21 cellular contexts compared by ENCODE assay signal in the genomic region with DNA sequence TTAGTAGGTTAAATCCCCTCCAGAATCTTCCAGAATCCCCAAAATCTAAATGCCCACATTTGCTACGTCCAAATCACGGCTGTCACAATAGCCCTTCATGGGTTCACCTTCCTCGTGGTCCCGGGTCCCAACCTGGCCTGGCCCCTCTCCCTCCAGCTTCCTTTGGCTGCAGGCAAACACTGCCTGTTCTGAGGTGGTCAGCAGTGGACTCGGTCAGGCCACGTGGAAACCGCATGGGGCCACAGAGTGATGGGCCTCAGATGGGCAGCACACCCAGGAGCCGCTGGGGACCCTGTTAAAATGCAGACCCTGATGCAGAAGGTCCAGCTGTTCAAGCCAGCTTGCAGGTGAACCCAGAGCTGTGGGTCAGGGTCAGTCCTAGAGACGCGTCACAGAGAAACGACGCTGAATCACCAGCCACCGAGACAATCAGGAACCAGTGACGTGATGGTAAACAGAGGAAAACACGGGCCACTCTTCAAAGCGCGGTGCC.
"Had no signal": no experiment of that assay in that cellular context is flagged by ENCODE, and none has a peak within 500 bp of the region (broad histone marks: within the 10 kb centered on the region; RNA-seq: fewer than 3 reads in every experiment).

No MANE protein-coding gene starts in this region.

- ATAC-seq: foreskin keratinocyte, left colon, pancreas, right lobe of liver, upper lobe of right lung had no signal

- H3K9me3 Mint-ChIP-seq: dendritic cell treated with granulocyte-macrophage colony-stimulating factor and Interleukin-4, amounts not matched to agents 40 ng/mL and 50 ng/mL, for 4 days; neural crest cell had no signal

- H3K27ac ChIP-seq: foreskin keratinocyte, pancreas, prostate gland, right lobe of liver, testis, tibial nerve, upper lobe of right lung, vagina had no signal

- DNase-seq: erythroblast; foreskin keratinocyte; left colon; mesendoderm; nucleus accumbens; pancreas; retina; right lobe of liver; stimulated activated CD4-positive, alpha-beta T cell treated with anti-CD3 and anti-CD28 coated beads, Interleukin-2, amount 100 ng/mL, for 24 hours; stimulated activated CD4-positive, alpha-beta T cell treated with anti-CD3 and anti-CD28 coated beads, Interleukin-4, amount 100 ng/mL, for 4 hours; stimulated activated naive B cell treated with anti-CD40 and anti-IgM and Interleukin-4, amounts not matched to agents 10 μg/mL and 1 μg/mL and 100 μg/mL, for 72 hours; testis; upper lobe of right lung had no signal

- H3K36me3 Mint-ChIP-seq: immature natural killer cell; naive thymus-derived CD4-positive, alpha-beta T cell; stimulated activated naive B cell treated with anti-CD40 and anti-IgM and Interleukin-4, amounts not matched to agents 10 μg/mL and 1 μg/mL and 100 μg/mL, for 72 hours had no signal

- H3K4me3 ChIP-seq: pancreas, prostate gland, right lobe of liver, testis, tibial nerve, upper lobe of right lung, vagina had no signal

- H3K4me1 ChIP-seq: foreskin keratinocyte, pancreas, prostate gland, right lobe of liver, testis, tibial nerve, upper lobe of right lung, vagina had no signal

- H3K4me1 Mint-ChIP-seq: neural crest cell had no signal

- H3K27me3 ChIP-seq: foreskin keratinocyte, pancreas, right lobe of liver, testis, tibial nerve, vagina had no signal

- H3K27ac Mint-ChIP-seq: dendritic cell treated with granulocyte-macrophage colony-stimulating factor and Interleukin-4, amounts not matched to agents 40 ng/mL and 50 ng/mL, for 4 days; stimulated activated naive B cell treated with anti-CD40 and anti-IgM and Interleukin-4, amounts not matched to agents 10 μg/mL and 1 μg/mL and 100 μg/mL, for 72 hours had no signal

- H3K27me3 Mint-ChIP-seq: stimulated activated naive CD8-positive, alpha-beta T cell treated with anti-CD3 and anti-CD28 coated beads, Interleukin-15, amount 100 ng/mL, for 72 hours had no signal

- H3K36me3 ChIP-seq: pancreas, prostate gland, right lobe of liver, tibial nerve, upper lobe of right lung, vagina had no signal

- H3K4me3 Mint-ChIP-seq: dendritic cell treated with granulocyte-macrophage colony-stimulating factor and Interleukin-4, amounts not matched to agents 40 ng/mL and 50 ng/mL, for 4 days; immature natural killer cell; neural crest cell; stimulated activated naive B cell treated with anti-CD40 and anti-IgM and Interleukin-4, amounts not matched to agents 10 μg/mL and 1 μg/mL and 100 μg/mL, for 72 hours; stimulated activated naive CD8-positive, alpha-beta T cell treated with anti-CD3 and anti-CD28 coated beads, Interleukin-15, amount 100 ng/mL, for 72 hours had no signal

- H3K9me3 ChIP-seq: pancreas, prostate gland, right lobe of liver, testis, upper lobe of right lung, vagina had no signal
